Comparison of ENCODE assay signal across 28 cellular contexts in the genomic region with DNA sequence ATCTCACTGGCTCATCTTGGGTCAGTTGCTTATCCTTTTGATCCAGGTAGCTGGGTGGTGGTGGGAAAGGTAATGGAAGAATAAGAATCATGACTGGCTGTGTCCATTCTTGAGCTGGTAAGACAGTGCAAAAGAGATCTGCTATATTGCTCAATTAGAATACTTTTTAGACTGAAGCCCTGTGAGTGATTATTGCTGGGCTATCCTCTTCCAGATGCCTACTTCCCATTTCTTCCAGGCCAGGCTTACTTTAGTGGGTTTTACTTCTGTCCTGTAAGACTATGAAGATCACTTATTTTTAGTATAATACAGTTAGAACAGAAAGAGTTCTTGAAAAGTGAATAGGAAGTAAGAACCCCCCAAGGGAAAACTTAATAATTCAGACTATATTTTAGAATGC. TPM values are rescaled to one million over a fixed set of nuclear protein-coding genes. Genes with fewer than 3 reads are reported as not detected.
DNase-seq lines count a peak whose midpoint lies in the region; ATAC-seq and TF ChIP-seq lines count a peak whose summit lies in the region.
"Had no signal": no experiment of that assay in that cellular context is flagged by ENCODE, and none has a peak within 500 bp of the region (broad histone marks: within the 10 kb centered on the region; RNA-seq: fewer than 3 reads in every experiment).

No MANE protein-coding gene starts in this region.

- peaks cover 99% of the 10 kb centered on the region for H3K79me2 ChIP-seq in Loucy (ENCODE audit: insufficient read depth, low read length)

- in situ Hi-C loops in Panc1 (cut with HindIII; ENCODE audit: low pct_unique_long_range_greater_than_20kb, low sequenced_read_pairs), result no loop called here

- peak overlapping the region; percentile 42 for H3K4me3 ChIP-seq in Loucy (ENCODE audit: low read length, poor library complexity, severe bottlenecking)
- no peak overlapping the region for H3K4me3 ChIP-seq in Panc1 (ENCODE audit: low read depth in 2 of 2, low read length in 2 of 2)
- H3K4me3 ChIP-seq in prostate gland, result no peak overlapping the region
- H3K4me3 ChIP-seq: coronary artery, gastroesophageal sphincter, left lung, right atrium auricular region had no signal

- peak; percentile 54 for DNase-seq in SKM-1 treated with dmso at 0.1 percent for 144 hours (lab: John Stamatoyannopoulos, UW; ENCODE audit: unreplicated experiment)
- DNase-seq in SKM-1 (lab: John Stamatoyannopoulos, UW; ENCODE audit: unreplicated experiment), result no peak
- DNase-seq in Panc1 (ENCODE audit: low read depth, low spot score), result no peak
- DNase-seq in progenitor cell of endocrine pancreas (ENCODE audit: low spot score, unreplicated experiment), result no peak
- DNase-seq in AG20443 (ENCODE audit: low spot score), result no peak
- DNase-seq in NCI-H526 (lab: John Stamatoyannopoulos, UW), result no peak
- DNase-seq in prostate gland (ENCODE audit: low spot score), result no peak
- DNase-seq: 8988T; activated naive CD4-positive, alpha-beta T cell; activated T-cell treated with anti-CD3 and anti-CD28 coated beads, Interleukin-2, amount 50 U/mL, for 24 hours; amniotic stem cell; Caco-2; DND-41; KG1; left lung; mesendoderm; NCI-H1092 treated with DMSO at 0.1 percent for 48 hours; NCI-H1930; NCI-H226; NCI-H774; SHP77 treated with DMSO at 0.1 percent for 48 hours; stimulated activated CD4-positive, alpha-beta T cell treated with anti-CD3 and anti-CD28 coated beads, Interleukin-4, amount 100 ng/mL, for 1 hour; stimulated activated naive CD4-positive, alpha-beta T cell treated with Interleukin-2 at 50 U/mL for 16 hours; T-helper 1 cell had no signal

- BruUV-seq in Panc1 (replicated peaks; lab: Mats Ljungman, UMichigan), result TSS peak; percentile 0

- peaks cover 10% of the 10 kb centered on the region for H3K36me3 Mint-ChIP-seq in progenitor cell of endocrine pancreas (ENCODE audit: insufficient read depth)

- H3K27me3 ChIP-seq in Loucy (ENCODE audit: insufficient read depth, low read length, poor library complexity, severe bottlenecking) (no peaks in the 10 kb centered on the region), Panc1 (ENCODE audit: control insufficient read depth, insufficient read depth, low read length) (no peaks in the 10 kb centered on the region), prostate gland (replicated peaks; ENCODE audit: insufficient read depth) (no peaks in the 10 kb centered on the region)
- H3K27me3 ChIP-seq: gastroesophageal sphincter, left lung, right atrium auricular region had no signal

- H3K4me1 Mint-ChIP-seq in progenitor cell of endocrine pancreas (ENCODE audit: low read depth), result peaks cover 9% of the 10 kb centered on the region

- CTCF ChIA-PET in Panc1 (lab: Charles Lee), result no interaction called here

- H3K9me3 ChIP-seq in Loucy (ENCODE audit: insufficient read depth, low read depth, low read length), result no peaks in the 10 kb centered on the region
- no peaks in the 10 kb centered on the region for H3K9me3 ChIP-seq in Panc1 (ENCODE audit: control insufficient read depth, insufficient read depth, low read depth, low read length)
- H3K9me3 ChIP-seq in prostate gland, result no peaks in the 10 kb centered on the region
- H3K9me3 ChIP-seq: Caco-2, gastroesophageal sphincter, left lung, right atrium auricular region had no signal

- H3K4me1 ChIP-seq in Loucy (ENCODE audit: insufficient read depth, low read length, poor library complexity, severe bottlenecking) (peaks cover 35% of the 10 kb centered on the region), Panc1 (ENCODE audit: control insufficient read depth, insufficient read depth, low read length) (peaks cover 32% of the 10 kb centered on the region; the same call in 1 of the 2 replicates), prostate gland (replicated peaks) (no peaks in the 10 kb centered on the region)

- peak overlapping the region; percentile 62 for H3K4me2 ChIP-seq in Loucy (ENCODE audit: low read depth, low read length, poor library complexity, severe bottlenecking)

- H3F3A ChIP-seq in Loucy (ENCODE audit: low read depth), result no peaks in the 10 kb centered on the region

- H3K27ac ChIP-seq in Panc1 (ENCODE audit: low read length), result no peak overlapping the region
- no peak overlapping the region for H3K27ac ChIP-seq in prostate gland
- H3K27ac ChIP-seq: coronary artery, gastroesophageal sphincter, left lung, right atrium auricular region had no signal

- H4K20me1 ChIP-seq in Loucy (ENCODE audit: insufficient read depth, low read length, poor library complexity, severe bottlenecking), result peaks cover 95% of the 10 kb centered on the region

- H3K9ac ChIP-seq in Loucy (ENCODE audit: low read depth, low read length, poor library complexity, severe bottlenecking), result no peak overlapping the region

- H3K27me3 Mint-ChIP-seq in progenitor cell of endocrine pancreas, result no peaks in the 10 kb centered on the region
- H3K27me3 Mint-ChIP-seq: activated T-cell treated with anti-CD3 and anti-CD28 coated beads, Interleukin-2, amount 50 U/mL, for 24 hours had no signal

- H3K9me2 ChIP-seq in Loucy (replicated peaks; ENCODE audit: low read depth, low read length), result no peaks in the 10 kb centered on the region

- TF ChIP-seq POLR2A in prostate gland (IDR thresholded peaks at IDR 0.05), result no peak

- H3K9me3 Mint-ChIP-seq in progenitor cell of endocrine pancreas (ENCODE audit: low read depth), result no peaks in the 10 kb centered on the region
- H3K9me3 Mint-ChIP-seq: activated T-cell treated with anti-CD3 and anti-CD28 coated beads, Interleukin-2, amount 50 U/mL, for 24 hours had no signal

- peak overlapping the region; percentile 7 for H3K27ac Mint-ChIP-seq in progenitor cell of endocrine pancreas
- H3K27ac Mint-ChIP-seq: activated T-cell treated with anti-CD3 and anti-CD28 coated beads, Interleukin-2, amount 50 U/mL, for 24 hours had no signal

- POLR2A ChIA-PET in Panc1 (lab: Charles Lee), result interaction anchor here (0.6 kb wide), 1 partner anchor 63 kb away, joined by 11 read pairs; no protein-coding TSS in a partner anchor

- no peak overlapping the region for H2AFZ ChIP-seq in Loucy (ENCODE audit: low read length)

- no peak overlapping the region for H3K4me3 Mint-ChIP-seq in progenitor cell of endocrine pancreas (ENCODE audit: low read depth)
- H3K4me3 Mint-ChIP-seq: activated T-cell treated with anti-CD3 and anti-CD28 coated beads, Interleukin-2, amount 50 U/mL, for 24 hours had no signal

- no peaks in the 10 kb centered on the region for H3K36me3 ChIP-seq in Loucy (ENCODE audit: insufficient read depth, low read length)
- H3K36me3 ChIP-seq in Panc1 (ENCODE audit: control insufficient read depth, insufficient read depth, low read length), result no peaks in the 10 kb centered on the region; the same call in 1 of the 2 replicates
- no peaks in the 10 kb centered on the region for H3K36me3 ChIP-seq in prostate gland
- H3K36me3 ChIP-seq: gastroesophageal sphincter, left lung, right atrium auricular region had no signal

- ATAC-seq in Panc1, result no peak
- ATAC-seq: gastroesophageal sphincter, left lung had no signal

- TF ChIP-seq CTCF in Loucy (conservative IDR thresholded peaks at IDR 0.05; ENCODE audit: low read length) (no peak), Panc1 (IDR thresholded peaks at IDR 0.05) (no peak), progenitor cell of endocrine pancreas (IDR thresholded peaks at IDR 0.05; ENCODE audit: unreplicated experiment) (no peak), prostate gland (IDR thresholded peaks at IDR 0.05) (no peak)

- intact Hi-C loops in Panc1 (cut with micrococcal nuclease; ENCODE audit: unreplicated experiment) (no loop called here), prostate gland (cut with DNase I) (no loop called here)

RNA-seq across cellular contexts. Expression of a gene that starts 7.2 kb away (rescaled TPM):
- total RNA-seq in Panc1 (2021; ENCODE audit: unreplicated experiment) (172 TPM), progenitor cell of endocrine pancreas (230 and 239 TPM in 2 replicates), prostate gland (10 to 100 TPM; 65.3 to 86.5 TPM)
- 88.2 TPM for polyA plus RNA-seq in Panc1 (2012; ENCODE audit: insufficient read length)

RNA-seq across cellular contexts. Expression of a gene that starts 53.0 kb away (rescaled TPM):
- total RNA-seq in Panc1 (2021; ENCODE audit: unreplicated experiment), result 43.2 TPM
- polyA plus RNA-seq in Panc1 (2012; ENCODE audit: insufficient read length), result 68.8 TPM
- total RNA-seq in progenitor cell of endocrine pancreas, result 10.0 and 13.6 TPM in 2 replicates
- 10 to 100 TPM; 11.2 to 20.3 TPM for total RNA-seq in prostate gland
